8 cellular contexts compared by ENCODE assay signal in genomic region chr2:37230581-37230980, GRCh38. TPM values are rescaled to one million over a fixed set of nuclear protein-coding genes. Genes with fewer than 3 reads are reported as not detected.
DNase-seq lines count a peak whose midpoint lies in the region; ATAC-seq and TF ChIP-seq lines count a peak whose summit lies in the region.

No MANE protein-coding gene starts in this region.

- H3K9me3 ChIP-seq in Caco-2 (no peaks in the 10 kb centered on the region), MG63 (no peaks in the 10 kb centered on the region), osteoblast (ENCODE audit: low read depth, low read length) (no peaks in the 10 kb centered on the region)

- H3K27ac ChIP-seq in epithelial cell of prostate (peak overlapping the region; percentile 78), osteoblast (ENCODE audit: low read depth, low read length) (peak overlapping the region; percentile 98)

- H3K4me3 Mint-ChIP-seq in Caco-2 (ENCODE audit: unreplicated experiment) (no peak overlapping the region), immature natural killer cell (no peak overlapping the region)

- no TSS peak for BruUV-seq in Caco-2 (replicated peaks; lab: Mats Ljungman, UMichigan)

- H2AFZ ChIP-seq in osteoblast (ENCODE audit: low read length), result peak overlapping the region; percentile 94

- peaks cover 28% of the 10 kb centered on the region for H3K36me3 Mint-ChIP-seq in Caco-2 (ENCODE audit: insufficient read depth, unreplicated experiment)
- peaks cover 15 to 18% (median 15%) of the 10 kb centered on the region in 3 donors for H3K36me3 Mint-ChIP-seq in immature natural killer cell

- H3K27ac Mint-ChIP-seq in Caco-2 (ENCODE audit: unreplicated experiment) (no peak overlapping the region), immature natural killer cell (no peak overlapping the region)

- ATAC-seq in HG02610 (IDR thresholded peaks at IDR 0.05; ENCODE audit: unreplicated experiment), result no peak

- H3K9me3 Mint-ChIP-seq in Caco-2 (ENCODE audit: unreplicated experiment) (no peaks in the 10 kb centered on the region), immature natural killer cell (no peaks in the 10 kb centered on the region)

- H3K4me1 ChIP-seq in Caco-2 (peaks cover 17% of the 10 kb centered on the region), osteoblast (ENCODE audit: insufficient read depth, low read length) (peaks cover 20% of the 10 kb centered on the region)

- H3K27me3 Mint-ChIP-seq in Caco-2 (ENCODE audit: insufficient read depth, unreplicated experiment) (no peaks in the 10 kb centered on the region), immature natural killer cell (ENCODE audit: low read depth in 3 of 3) (peaks cover 0 to 3% (median 0%) of the 10 kb centered on the region in 3 donors)

- H3K4me3 ChIP-seq in Caco-2 (ENCODE audit: low read depth, low read length) (peak overlapping the region; percentile 98), MG63 (peak overlapping the region; percentile 75), osteoblast (ENCODE audit: insufficient read depth, low read length) (peak overlapping the region; percentile 86)

- H3K36me3 ChIP-seq in Caco-2 (ENCODE audit: control insufficient read depth, insufficient read depth, low read length) (peaks cover 7% of the 10 kb centered on the region), MG63 (peaks cover 46% of the 10 kb centered on the region), osteoblast (ENCODE audit: insufficient read depth, low read length) (peaks cover 22% of the 10 kb centered on the region)

- H3K27me3 ChIP-seq in Caco-2 (replicated peaks; ENCODE audit: control insufficient read depth, insufficient read depth, low read length) (no peaks in the 10 kb centered on the region), MG63 (no peaks in the 10 kb centered on the region), osteoblast (ENCODE audit: insufficient read depth, low read length) (no peaks in the 10 kb centered on the region)

- DNase-seq in Caco-2 (no peak), MG63 (no peak), epithelial cell of prostate (ENCODE audit: low read depth, low spot score) (no peak), osteoblast (ENCODE audit: insufficient read length, low spot score, missing footprints) (no peak), immature natural killer cell (no peak), NCI-H1930 (lab: John Stamatoyannopoulos, UW) (no peak)
- DNase-seq in activated T-cell treated with anti-CD3 and anti-CD28 coated beads, Interleukin-2, amount 50 U/mL, for 1 hour, result no peak

- H4K20me1 ChIP-seq in osteoblast (ENCODE audit: insufficient read depth, low read length), result peaks cover 29% of the 10 kb centered on the region

- peaks cover 7% of the 10 kb centered on the region for H3K4me1 Mint-ChIP-seq in Caco-2 (ENCODE audit: low read depth, unreplicated experiment)
- peaks cover 8 to 33% of the 10 kb centered on the region in 2 donors for H3K4me1 Mint-ChIP-seq in immature natural killer cell

- POLR2A ChIA-PET in Caco-2 (lab: Charles Lee), result interaction anchor here (1.8 kb wide), 1 partner anchor 34 kb away, joined by 4 read pairs; no protein-coding TSS in a partner anchor

- H3K4me2 ChIP-seq in osteoblast (ENCODE audit: insufficient read depth, low read length), result peak overlapping the region; percentile 86

- peaks cover 90% of the 10 kb centered on the region for H3K79me2 ChIP-seq in osteoblast (ENCODE audit: insufficient read depth, low read length)

- CTCF ChIA-PET in Caco-2 (lab: Charles Lee), result no interaction called here

- TF ChIP-seq CTCF in Caco-2 (IDR thresholded peaks at IDR 0.05; ENCODE audit: insufficient read depth in 1 of 2, low read depth in 1 of 2, low read length in 1 of 2, severe bottlenecking in 1 of 2, unreplicated experiment in 1 of 2), result no peak
- TF ChIP-seq CTCF in osteoblast (IDR thresholded peaks at IDR 0.05; ENCODE audit: extremely low read depth, low read depth, low read length), result no peak

- intact Hi-C loops in Caco-2 (cut with micrococcal nuclease; ENCODE audit: unreplicated experiment), result loop anchor here (1.0 kb wide), 1 partner anchor 62 kb away; no protein-coding TSS in a partner anchor

RNA-seq across cellular contexts. Expression of gene CEBPZ, which starts 0.8 kb away (rescaled TPM):
- 93.3 and 95.4 TPM in 2 replicates for total RNA-seq in Caco-2 (2022)
- total RNA-seq in MG63 (2014; rRNA removed; shearing (Covaris generic); ENCODE audit: low replicate concordance), result 35.0 and 47.0 TPM in 2 replicates
- 33.3 and 36.6 TPM in 2 replicates for total RNA-seq in osteoblast
- 10 to 100 TPM; 16.2 to 28.9 (median 24.9) TPM for polyA plus RNA-seq in immature natural killer cell

RNA-seq across cellular contexts. Expression of gene NDUFAF7, which starts 0.9 kb away (rescaled TPM):
- total RNA-seq in Caco-2 (2022) (34.3 and 38.0 TPM in 2 replicates), osteoblast (16.6 and 16.8 TPM in 2 replicates)
- 15.8 and 27.8 TPM in 2 replicates for total RNA-seq in MG63 (2014; rRNA removed; shearing (Covaris generic); ENCODE audit: low replicate concordance)
- polyA plus RNA-seq in immature natural killer cell, result 1 to 10 TPM; 5.9 to 8.1 (median 7.7) TPM

RNA-seq across cellular contexts. Expression of gene CEBPZOS, which starts 34.3 kb away (rescaled TPM):
- total RNA-seq in Caco-2 (2022) (55.3 and 56.0 TPM in 2 replicates), osteoblast (20.6 and 21.4 TPM in 2 replicates)
- total RNA-seq in MG63 (2014; rRNA removed; shearing (Covaris generic); ENCODE audit: low replicate concordance), result 9.1 and 13.3 TPM in 2 replicates
- 10 to 100 TPM; 37.6 to 45.4 (median 44.9) TPM for polyA plus RNA-seq in immature natural killer cell

RNA-seq across cellular contexts. Expression of gene SULT6B1, which starts 42.1 kb away (rescaled TPM):
- not detected in 2 replicates for total RNA-seq in Caco-2 (2022)
- total RNA-seq in MG63 (2014; rRNA removed; shearing (Covaris generic); ENCODE audit: low replicate concordance), result not detected in 2 replicates
- total RNA-seq in osteoblast, result not detected in 2 replicates
- not detected for polyA plus RNA-seq in immature natural killer cell
